ENCODE assay signal across 19 cellular contexts in the genomic region with DNA sequence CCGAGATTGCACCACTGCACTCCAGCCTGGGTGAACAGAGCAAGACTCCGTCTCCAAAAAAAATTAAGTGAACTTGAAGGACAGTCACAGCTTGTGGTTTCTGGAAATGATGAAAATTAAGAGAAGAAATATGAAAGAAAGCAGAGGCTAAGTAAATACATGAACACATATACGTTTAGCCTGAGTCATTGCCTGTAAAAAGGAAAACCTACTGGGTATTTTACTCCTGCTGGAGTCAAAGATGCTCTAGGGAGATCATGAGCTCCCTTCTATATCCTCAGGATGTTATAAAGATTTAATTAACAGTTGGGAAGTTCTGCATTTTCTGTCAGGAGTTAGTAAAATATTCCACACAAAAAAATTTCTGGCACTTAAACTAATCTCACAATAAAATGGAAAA.
"Had no signal": no experiment of that assay in that cellular context is flagged by ENCODE, and none has a peak within 500 bp of the region (broad histone marks: within the 10 kb centered on the region; RNA-seq: fewer than 3 reads in every experiment).

No MANE protein-coding gene starts in this region.

- ATAC-seq: foreskin keratinocyte, gastroesophageal sphincter, heart left ventricle, left cardiac atrium, left lung, left ventricle myocardium superior, lower lobe of right lung, mucosa of descending colon had no signal

- H3K9me3 ChIP-seq: colonic mucosa, esophagus muscularis mucosa, gastroesophageal sphincter, heart left ventricle, left lung, lower lobe of right lung, mucosa of descending colon had no signal

- H3K9me3 Mint-ChIP-seq: naive B cell had no signal

- H3K27me3 Mint-ChIP-seq: naive B cell had no signal

- H3K27me3 ChIP-seq: colonic mucosa, dorsolateral prefrontal cortex, esophagus muscularis mucosa, foreskin keratinocyte, gastroesophageal sphincter, heart left ventricle, hepatocyte, left lung had no signal

- H3K36me3 ChIP-seq: colonic mucosa had no signal

- H3K4me3 ChIP-seq: colonic mucosa, dorsolateral prefrontal cortex, esophagus muscularis mucosa, gastroesophageal sphincter, heart left ventricle, hepatocyte, left lung, lower lobe of right lung, mucosa of descending colon had no signal

- H3K27ac Mint-ChIP-seq: mesothelial cell of epicardium had no signal

- H2AFZ ChIP-seq: hepatocyte had no signal

- H3K4me1 Mint-ChIP-seq: mesothelial cell of epicardium, naive B cell had no signal

- DNase-seq: colonic mucosa; cortex of kidney; dermis blood vessel endothelial cell; dorsolateral prefrontal cortex; effector CD4-positive, alpha-beta T cell; effector memory CD4-positive, alpha-beta T cell; foreskin keratinocyte; heart left ventricle; left cardiac atrium; left lung; left ventricle myocardium superior; lower lobe of right lung; mesenchymal stem cell; mucosa of descending colon; naive B cell had no signal

- H3K4me1 ChIP-seq: colonic mucosa, esophagus muscularis mucosa, foreskin keratinocyte, gastroesophageal sphincter, heart left ventricle, left lung, lower lobe of right lung had no signal

- H3K27ac ChIP-seq: colonic mucosa, dorsolateral prefrontal cortex, esophagus muscularis mucosa, foreskin keratinocyte, gastroesophageal sphincter, heart left ventricle, hepatocyte, left lung, lower lobe of right lung had no signal

- H3K4me2 ChIP-seq: hepatocyte had no signal

- H3K4me3 Mint-ChIP-seq: mesothelial cell of epicardium had no signal
